8 cellular contexts compared by ENCODE assay signal in the genomic region with DNA sequence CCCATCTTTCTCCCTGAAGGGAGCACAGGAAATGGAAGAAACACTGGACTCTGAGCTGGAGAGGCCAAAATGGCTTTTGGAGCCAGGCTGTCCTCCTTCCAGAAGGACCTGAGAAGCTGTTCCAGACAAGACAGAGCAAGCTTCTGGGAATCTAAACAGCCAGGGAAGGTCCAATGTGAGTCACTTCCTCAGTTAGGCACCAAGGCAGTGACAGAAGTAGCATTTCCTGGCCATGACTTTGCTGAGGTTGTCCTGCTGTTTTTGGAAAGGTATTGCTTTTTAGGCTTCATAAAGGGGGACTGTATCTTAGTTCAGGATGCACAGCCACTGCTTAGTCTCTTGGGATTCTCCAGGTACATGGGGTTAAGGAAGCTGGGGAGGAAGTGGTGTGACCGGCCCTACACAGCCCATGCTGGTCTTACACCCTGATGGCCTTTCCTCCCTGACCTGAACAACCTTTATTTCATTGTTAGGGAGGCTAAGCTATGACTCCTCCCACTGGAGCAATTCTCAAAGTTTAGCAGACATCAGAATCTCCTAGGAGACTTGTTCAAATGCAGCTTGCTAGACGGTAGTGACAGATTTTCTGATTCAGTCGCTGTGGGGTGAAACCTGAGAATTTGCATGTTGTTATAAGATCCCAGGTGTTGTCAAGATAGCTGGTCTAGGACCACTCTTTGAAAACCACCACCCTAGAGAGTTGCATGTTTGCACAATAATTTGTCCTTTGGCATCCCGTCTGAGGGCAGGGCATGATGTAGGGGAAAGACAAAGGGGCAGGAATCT. TPM values are rescaled to one million over a fixed set of nuclear protein-coding genes. Genes with fewer than 3 reads are reported as not detected.
DNase-seq lines count a peak whose midpoint lies in the region; ATAC-seq and TF ChIP-seq lines count a peak whose summit lies in the region.

No MANE protein-coding gene starts in this region.

- POLR2A ChIA-PET in activated CD4-positive, alpha-beta memory T cell treated with anti-CD3 and anti-CD28 coated beads, Interleukin-2, amount 10 ng/mL, durations not matched to agents 7 days and 5 days (lab: Charles Lee): interaction anchor here (1.2 kb wide), 1 partner anchor 10 kb away, joined by 4 read pairs; no protein-coding TSS in a partner anchor
- POLR2A ChIA-PET in RWPE1 (lab: Yijun Ruan, JAX; ENCODE audit: low non-redundant PET): interaction anchor here (0.7 kb wide), 1 partner anchor 1541 kb away, joined by 3 read pairs; no protein-coding TSS in a partner anchor

- peaks cover 54% of the 10 kb centered on the region for H3K4me1 Mint-ChIP-seq in HFFc6 (ENCODE audit: low read depth)
- peaks cover 45% of the 10 kb centered on the region for H3K4me1 Mint-ChIP-seq in memory B cell
- H3K4me1 Mint-ChIP-seq in activated CD4-positive, alpha-beta memory T cell treated with anti-CD3 and anti-CD28 coated beads, Interleukin-2, amount 10 ng/mL, durations not matched to agents 7 days and 5 days: peaks cover 9% of the 10 kb centered on the region

- no peak overlapping the region for H3K27ac ChIP-seq in RWPE1

- peak; percentile 42 for DNase-seq in HFFc6
- no peak for DNase-seq in memory B cell (ENCODE audit: low spot score in 2 of 2)
- no peak for DNase-seq in activated CD4-positive, alpha-beta memory T cell treated with anti-CD3 and anti-CD28 coated beads, Interleukin-2, amount 10 ng/mL, durations not matched to agents 7 days and 5 days
- no peak for DNase-seq in RWPE1 (ENCODE audit: low spot score)
- DNase-seq in NCI-H774 (lab: John Stamatoyannopoulos, UW): no peak
- DNase-seq in DMS 273 treated with DMSO at 0.1 percent for 48 hours (lab: John Stamatoyannopoulos, UW): no peak

- H3K36me3 Mint-ChIP-seq in HFFc6 (ENCODE audit: low read depth) (no peaks in the 10 kb centered on the region), memory B cell (peaks cover 5% of the 10 kb centered on the region)
- no peaks in the 10 kb centered on the region for H3K36me3 Mint-ChIP-seq in activated CD4-positive, alpha-beta memory T cell treated with anti-CD3 and anti-CD28 coated beads, Interleukin-2, amount 10 ng/mL, durations not matched to agents 7 days and 5 days (ENCODE audit: low read depth)

- no peaks in the 10 kb centered on the region for H3K27me3 Mint-ChIP-seq in HFFc6 (ENCODE audit: insufficient read depth)
- no peaks in the 10 kb centered on the region for H3K27me3 Mint-ChIP-seq in memory B cell
- peaks cover 7% of the 10 kb centered on the region for H3K27me3 Mint-ChIP-seq in activated CD4-positive, alpha-beta memory T cell treated with anti-CD3 and anti-CD28 coated beads, Interleukin-2, amount 10 ng/mL, durations not matched to agents 7 days and 5 days

- H3K27ac Mint-ChIP-seq in HFFc6: peak overlapping the region; percentile 78
- H3K27ac Mint-ChIP-seq in memory B cell: no peak overlapping the region
- no peak overlapping the region for H3K27ac Mint-ChIP-seq in activated CD4-positive, alpha-beta memory T cell treated with anti-CD3 and anti-CD28 coated beads, Interleukin-2, amount 10 ng/mL, durations not matched to agents 7 days and 5 days

- ATAC-seq in GM18870 (IDR thresholded peaks at IDR 0.05; ENCODE audit: unreplicated experiment) (peak; percentile 71), HG03558 (IDR thresholded peaks at IDR 0.05; ENCODE audit: extremely low read depth, unreplicated experiment) (peak; percentile 40), memory B cell (ENCODE audit: low read depth) (peak; percentile 77)

- H3K9me3 Mint-ChIP-seq in HFFc6: no peaks in the 10 kb centered on the region; the same call in 1 of the 2 replicates
- peaks cover 7% of the 10 kb centered on the region for H3K9me3 Mint-ChIP-seq in memory B cell
- H3K9me3 Mint-ChIP-seq in activated CD4-positive, alpha-beta memory T cell treated with anti-CD3 and anti-CD28 coated beads, Interleukin-2, amount 10 ng/mL, durations not matched to agents 7 days and 5 days: no peaks in the 10 kb centered on the region

- no peak for TF ChIP-seq CTCF in HFFc6 (IDR thresholded peaks at IDR 0.05)
- no peak for TF ChIP-seq CTCF in RWPE1 (conservative IDR thresholded peaks at IDR 0.05; ENCODE audit: low read depth)

- CTCF ChIA-PET in activated CD4-positive, alpha-beta memory T cell treated with anti-CD3 and anti-CD28 coated beads, Interleukin-2, amount 10 ng/mL, durations not matched to agents 7 days and 5 days (lab: Charles Lee): interaction anchor here (1.1 kb wide), 1 partner anchor 10 kb away, joined by 3 read pairs; no protein-coding TSS in a partner anchor
- CTCF ChIA-PET in RWPE1 (lab: Yijun Ruan, JAX): no interaction called here

- peak overlapping the region; percentile 21; the same call in 1 of the 2 replicates for H3K4me3 Mint-ChIP-seq in HFFc6
- H3K4me3 Mint-ChIP-seq in memory B cell: no peak overlapping the region
- no peak overlapping the region for H3K4me3 Mint-ChIP-seq in activated CD4-positive, alpha-beta memory T cell treated with anti-CD3 and anti-CD28 coated beads, Interleukin-2, amount 10 ng/mL, durations not matched to agents 7 days and 5 days

RNA-seq across cellular contexts. Expression of a gene that starts 6.8 kb away (rescaled TPM):
- total RNA-seq in HFFc6 (2021; fragmentation: NEBNext Ultra II Directional; extraction: Animal tissue kit (Norgen Biotek cat#: 25700)): under 1 TPM; 0.08 to 0.43 (median 0.16) TPM
- under 1 TPM; 0.15 to 0.18 TPM for total RNA-seq in activated CD4-positive, alpha-beta memory T cell treated with anti-CD3 and anti-CD28 coated beads, Interleukin-2, amount 10 ng/mL, durations not matched to agents 7 days and 5 days

RNA-seq across cellular contexts. Expression of a gene that starts 34.5 kb away (rescaled TPM):
- total RNA-seq in HFFc6 (2021; fragmentation: NEBNext Ultra II Directional; extraction: Animal tissue kit (Norgen Biotek cat#: 25700)): not detected
- 1 to 10 TPM; 1.1 to 1.5 TPM for total RNA-seq in activated CD4-positive, alpha-beta memory T cell treated with anti-CD3 and anti-CD28 coated beads, Interleukin-2, amount 10 ng/mL, durations not matched to agents 7 days and 5 days
